8 cellular contexts compared by ENCODE assay signal in genomic region chr6:34425498-34426410, GRCh38. TPM values are rescaled to one million over a fixed set of nuclear protein-coding genes. Genes with fewer than 3 reads are reported as not detected.
DNase-seq lines count a peak whose midpoint lies in the region; ATAC-seq and TF ChIP-seq lines count a peak whose summit lies in the region.

TSS of gene RPS10 (minus strand) at chr6:34426069. CDS start at chr6:34425221, 848 bp downstream.

- H3K27me3 ChIP-seq in left ventricle myocardium inferior (ENCODE audit: low read depth) (no peaks in the 10 kb centered on the region), upper lobe of right lung (no peaks in the 10 kb centered on the region)

- H3K4me1 Mint-ChIP-seq in progenitor cell of endocrine pancreas (ENCODE audit: low read depth) = peaks cover 9% of the 10 kb centered on the region

- peak within 1 kb of the TSS; percentile 84 for H3K27ac ChIP-seq in angular gyrus (ENCODE audit: low read depth, low read length)
- peak within 1 kb of the TSS; percentile 96 for H3K27ac ChIP-seq in left ventricle myocardium inferior (replicated peaks)
- peak within 1 kb of the TSS; percentile 86 for H3K27ac ChIP-seq in upper lobe of right lung

- H3K27ac Mint-ChIP-seq in progenitor cell of endocrine pancreas = peak within 1 kb of the TSS; percentile 100

- H3K27me3 Mint-ChIP-seq in progenitor cell of endocrine pancreas = no peaks in the 10 kb centered on the region

- no peak for TF ChIP-seq CTCF in GM12875 (IDR thresholded peaks at IDR 0.05; ENCODE audit: borderline replicate concordance, insufficient read depth, low read depth, low read length)
- peak; percentile 19 for TF ChIP-seq CTCF in left ventricle myocardium inferior (IDR thresholded peaks at IDR 0.05; ENCODE audit: borderline replicate concordance)
- peak; percentile 9 for TF ChIP-seq CTCF in progenitor cell of endocrine pancreas (IDR thresholded peaks at IDR 0.05; ENCODE audit: unreplicated experiment)
- no peak for TF ChIP-seq CTCF in upper lobe of right lung (IDR thresholded peaks at IDR 0.05)

- peaks cover 35% of the 10 kb centered on the region for H3K4me1 ChIP-seq in left ventricle myocardium inferior
- peaks cover 17% of the 10 kb centered on the region for H3K4me1 ChIP-seq in upper lobe of right lung

- ATAC-seq in HG02885 (IDR thresholded peaks at IDR 0.05; ENCODE audit: poor library complexity, unreplicated experiment) (peak; percentile 85), upper lobe of right lung (peak; percentile 100)

- H3K36me3 ChIP-seq in left ventricle myocardium inferior (peaks cover 41% of the 10 kb centered on the region), upper lobe of right lung (peaks cover 42% of the 10 kb centered on the region)

- peak within 1 kb of the TSS; percentile 98 for H3K4me3 Mint-ChIP-seq in progenitor cell of endocrine pancreas (ENCODE audit: low read depth)

- H3K36me3 Mint-ChIP-seq in progenitor cell of endocrine pancreas (ENCODE audit: insufficient read depth) = peaks cover 11% of the 10 kb centered on the region

- H3K9me3 Mint-ChIP-seq in progenitor cell of endocrine pancreas (ENCODE audit: low read depth) = peaks cover 4% of the 10 kb centered on the region

- DNase-seq in NCI-H1930 (lab: John Stamatoyannopoulos, UW) = peak; percentile 86 to 91
- DNase-seq in left ventricle myocardium inferior = peak; percentile 95
- DNase-seq in progenitor cell of endocrine pancreas (ENCODE audit: low spot score, unreplicated experiment) = peak; percentile 91
- peak; percentile 96 for DNase-seq in upper lobe of right lung

- H3K9me3 ChIP-seq in left ventricle myocardium inferior (replicated peaks) (no peaks in the 10 kb centered on the region), upper lobe of right lung (no peaks in the 10 kb centered on the region)

- intact Hi-C loops in T-helper 2 cell treated with Interferon-gamma antibody and Interleukin-4, amounts not matched to agents 100 ng/mL and 5 ng/mL, for 36 hours (cut with micrococcal nuclease) = loop anchor here (1.0 to 10.0 kb wide), 5 partner anchors 33 to 331 kb away; partner anchors contain the start of genes ILRUN, NUDT3 and SNRPC
- intact Hi-C loops in left ventricle myocardium inferior (cut with micrococcal nuclease) (no loop called here), upper lobe of right lung (cut with DNase I) (no loop called here)

- H3K4me3 ChIP-seq in GM12875 (ENCODE audit: low read depth, low read length) = peak within 1 kb of the TSS; percentile 83
- H3K4me3 ChIP-seq in left ventricle myocardium inferior = peak within 1 kb of the TSS; percentile 91
- peak within 1 kb of the TSS; percentile 92 for H3K4me3 ChIP-seq in upper lobe of right lung

RNA-seq across cellular contexts. Expression of gene RPS10, which starts in this region (rescaled TPM):
- total RNA-seq in T-helper 2 cell treated with Interferon-gamma antibody and Interleukin-4, amounts not matched to agents 100 ng/mL and 5 ng/mL, for 36 hours = 1,508 and 1,512 TPM in 2 replicates
- 678 TPM for total RNA-seq in left ventricle myocardium inferior
- total RNA-seq in progenitor cell of endocrine pancreas = 1,118 and 1,174 TPM in 2 replicates
- total RNA-seq in upper lobe of right lung = 875 TPM

Comparison
In these comparisons a context has a peak if more than half of its experiments do, and no peak if none do; other contexts are left out.
1. Peak in every context shown above with its lines: DNase-seq, ATAC-seq, H3K4me3 ChIP-seq and H3K27ac ChIP-seq.
2. CTCF ChIP-seq: peak in left ventricle myocardium inferior (single experiment) and progenitor cell of endocrine pancreas (single experiment); none in GM12875 (single experiment) and upper lobe of right lung (single experiment).